ENCODE assay signal across 1 cellular context in genomic region chr22:24118689-24119384, GRCh38.
TF ChIP-seq lines count a peak whose summit lies in the region.

No MANE protein-coding gene starts in this region.

TF ChIP-seq in H1, 55 proteins besides CTCF, POLR2A, EP300 and RAD21 (continued from another document):
- TF ChIP-seq CHD7 (IDR thresholded peaks at IDR 0.05; ENCODE audit: insufficient replicate concordance, low read length) (no peak), PHF8 (conservative IDR thresholded peaks at IDR 0.05; ENCODE audit: low read depth, low read length) (no peak), CEBPB (IDR thresholded peaks at IDR 0.05; ENCODE audit: low read depth, low read length) (no peak), E2F6 (IDR thresholded peaks at IDR 0.05) (no peak), ATF2 (IDR thresholded peaks at IDR 0.05; ENCODE audit: low read length) (no peak), BCL11A (IDR thresholded peaks at IDR 0.05; ENCODE audit: low read depth in 2 of 2, low read length in 2 of 2) (no peak), FOSL1 (IDR thresholded peaks at IDR 0.05; ENCODE audit: insufficient read depth, low read depth, low read length) (no peak), SP1 (IDR thresholded peaks at IDR 0.05; ENCODE audit: low read depth, low read length) (no peak), TEAD4 (IDR thresholded peaks at IDR 0.05; ENCODE audit: low read depth, low read length) (no peak), RNF2 (IDR thresholded peaks at IDR 0.05; ENCODE audit: borderline replicate concordance, low read depth, low read length, missing control alignments, poor library complexity, severe bottlenecking) (no peak), MAX (IDR thresholded peaks at IDR 0.05) (no peak), SAP30 (IDR thresholded peaks at IDR 0.05; ENCODE audit: insufficient read depth, insufficient replicate concordance, low read length) (no peak)
